Comparison of ENCODE assay signal across 27 cellular contexts in genomic region chr11:114265084-114265878, GRCh38. TPM values are rescaled to one million over a fixed set of nuclear protein-coding genes. Genes with fewer than 3 reads are reported as not detected.
"Had no signal": no experiment of that assay in that cellular context is flagged by ENCODE, and none has a peak within 500 bp of the region (broad histone marks: within the 10 kb centered on the region; RNA-seq: fewer than 3 reads in every experiment).

No MANE protein-coding gene starts in this region.

- DNase-seq: activated CD4-positive, alpha-beta T cell treated with anti-CD3 and anti-CD28 coated beads, Interleukin-2, amount 50 U/mL, for 1 hour; activated CD8-positive, alpha-beta T cell treated with anti-CD3 and anti-CD28 coated beads for 36 hours; activated naive CD8-positive, alpha-beta T cell treated with anti-CD3 and anti-CD28 coated beads, Interleukin-2, amount 50 U/mL, for 24 hours; activated T-cell treated with anti-CD3 and anti-CD28 coated beads, Interleukin-2, amount 50 U/mL, for 48 hours; amygdala; central memory CD4-positive, alpha-beta T cell; dermis blood vessel endothelial cell; effector CD4-positive, alpha-beta T cell; gastrocnemius medialis; left cardiac atrium; natural killer cell; occipital lobe; psoas muscle; spleen; stimulated activated naive CD4-positive, alpha-beta T cell treated with Interleukin-2 at 50 U/mL for 16 hours; SW 1271; T-helper 9 cell; testis; transverse colon had no signal

- H2AFZ ChIP-seq: hepatocyte, neural progenitor cell, parathyroid adenoma had no signal

- ATAC-seq: activated CD8-positive, alpha-beta T cell treated with anti-CD3 and anti-CD28 coated beads for 36 hours; activated naive CD8-positive, alpha-beta T cell treated with anti-CD3 and anti-CD28 coated beads, Interleukin-2, amount 50 U/mL, for 24 hours; gastrocnemius medialis; left cardiac atrium; natural killer cell; psoas muscle; WTC11 had no signal

- H3K36me3 ChIP-seq: breast epithelium, gastrocnemius medialis, neural progenitor cell, spleen, transverse colon had no signal

- H3K79me2 ChIP-seq: hepatocyte, parathyroid adenoma had no signal

- FAIRE-seq: endometrium, keratinocyte had no signal

- H3K4me2 ChIP-seq: hepatocyte, neural progenitor cell had no signal

- H3K9me3 ChIP-seq: breast epithelium, gastrocnemius medialis, psoas muscle, spleen, testis, transverse colon had no signal

- H3K9ac ChIP-seq: neural progenitor cell, parathyroid adenoma had no signal

- H3K27ac ChIP-seq: breast epithelium, gastrocnemius medialis, hepatocyte, neural progenitor cell, parathyroid adenoma, psoas muscle, spleen, testis, transverse colon had no signal

- H3K4me1 ChIP-seq: breast epithelium, parathyroid adenoma had no signal

- H3K27me3 ChIP-seq: breast epithelium, gastrocnemius medialis, hepatocyte, neural progenitor cell, testis had no signal

- H3K4me3 ChIP-seq: breast epithelium, gastrocnemius medialis, hepatocyte, neural progenitor cell, psoas muscle, spleen, testis, transverse colon had no signal

RNA-seq across cellular contexts. Expression of gene NNMT, which starts 30.9 kb away (rescaled TPM):
- total RNA-seq: activated CD8-positive, alpha-beta T cell treated with anti-CD3 and anti-CD28 coated beads for 36 hours; activated T-helper 2 cell treated with anti-CD3 and anti-CD28 coated beads, Interferon-gamma antibody, Interleukin-2, Interleukin-4, amounts not matched to agents 10 μg/mL and 5 μg/mL and 100 μg/mL, durations not matched to agents 14 hours and 24 hours and 36 hours; occipital lobe had no signal
